ENCODE assay signal across 8 cellular contexts in the genomic region with DNA sequence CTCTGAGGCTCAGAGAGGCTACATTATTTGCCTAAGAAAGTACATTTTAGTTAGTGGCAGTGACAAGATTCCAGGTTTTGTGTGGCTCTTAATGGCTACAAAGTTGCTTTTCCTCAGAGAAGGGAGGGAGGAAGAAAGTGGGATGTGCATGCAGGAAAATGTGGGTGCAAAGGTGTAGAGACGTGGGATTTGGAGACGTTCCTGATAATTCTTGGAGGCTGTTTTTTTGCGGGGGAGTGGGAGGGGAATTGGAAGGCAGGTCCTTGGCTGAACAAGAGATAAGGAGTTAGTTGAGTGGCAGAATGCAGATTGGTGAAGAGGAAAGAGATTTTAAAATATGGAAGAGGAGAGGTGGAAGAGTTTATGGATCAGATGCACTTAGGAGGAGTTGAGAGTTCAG.
"Had no signal": no experiment of that assay in that cellular context is flagged by ENCODE, and none has a peak within 500 bp of the region (broad histone marks: within the 10 kb centered on the region; RNA-seq: fewer than 3 reads in every experiment).

No MANE protein-coding gene starts in this region.

- H3K27ac Mint-ChIP-seq: GM23338, HFFc6 had no signal

- ATAC-seq: GM23338, HCT116 had no signal

- H3K36me3 ChIP-seq: HAP-1 had no signal

- H3K4me3 Mint-ChIP-seq: GM23338, H9, HFFc6 had no signal

- DNase-seq: GM23248, GOT3, H9, HCEC 1CT, HFFc6 had no signal

- H3K9me3 ChIP-seq: HAP-1 had no signal

- H3K27ac ChIP-seq: GM23248 had no signal

- H3K4me3 ChIP-seq: GM23248, GM23338, HAP-1 had no signal

- H3K9me3 Mint-ChIP-seq: GM23338, H9 had no signal

- H3K4me1 ChIP-seq: HAP-1 had no signal
